ENCODE assay signal across 20 cellular contexts in genomic region chr22:28032896-28033295, GRCh38.
DNase-seq lines count a peak whose midpoint lies in the region; ATAC-seq and TF ChIP-seq lines count a peak whose summit lies in the region.
"Had no signal": no experiment of that assay in that cellular context is flagged by ENCODE, and none has a peak within 500 bp of the region (broad histone marks: within the 10 kb centered on the region; RNA-seq: fewer than 3 reads in every experiment).

No MANE protein-coding gene starts in this region.

- intact Hi-C loops in activated T-helper 1 cell treated with anti-CD3 and anti-CD28 coated beads, Interleukin-12 subunit alpha, Interleukin-12 subunit beta, Interleukin-2, Interleukin-4 antibody, amounts not matched to agents 30 ng/mL and 10 ng/mL and 1 ng/mL, durations not matched to agents 14 hours and 24 hours and 36 hours (cut with micrococcal nuclease): no loop called here

- 0 out of 2 replicates have a peak, but pooled peaks cover 3% of the 10 kb centered on the region for H3K36me3 ChIP-seq in BE2C

- ATAC-seq in left lobe of liver: no peak
- ATAC-seq: activated naive CD8-positive, alpha-beta T cell treated with anti-CD3 and anti-CD28 coated beads, Interleukin-2, amount 50 U/mL, for 24 hours; HCT116; HepG2; mucosa of descending colon; PC-3 had no signal

- no peaks in the 10 kb centered on the region for H3K9me3 ChIP-seq in BE2C
- H3K9me3 ChIP-seq: mucosa of descending colon, suprapubic skin had no signal

- H3K27me3 ChIP-seq in BE2C: no peaks in the 10 kb centered on the region
- H3K27me3 ChIP-seq: suprapubic skin had no signal

- H3K4me3 ChIP-seq in BE2C (ENCODE audit: low read depth, low read length): no peak overlapping the region
- H3K4me3 ChIP-seq: mucosa of descending colon, suprapubic skin had no signal

- H3K4me1 ChIP-seq in BE2C: peaks cover 64% of the 10 kb centered on the region

- no peaks in the 10 kb centered on the region for H3K36me3 Mint-ChIP-seq in activated T-helper 1 cell treated with anti-CD3 and anti-CD28 coated beads, Interleukin-12 subunit alpha, Interleukin-12 subunit beta, Interleukin-2, Interleukin-4 antibody, amounts not matched to agents 30 ng/mL and 10 ng/mL and 1 ng/mL, durations not matched to agents 14 hours and 24 hours and 36 hours (ENCODE audit: low read depth)
- H3K36me3 Mint-ChIP-seq: CD4-positive, CD25-positive, alpha-beta regulatory T cell had no signal

- H3K9me3 Mint-ChIP-seq in activated T-helper 1 cell treated with anti-CD3 and anti-CD28 coated beads, Interleukin-12 subunit alpha, Interleukin-12 subunit beta, Interleukin-2, Interleukin-4 antibody, amounts not matched to agents 30 ng/mL and 10 ng/mL and 1 ng/mL, durations not matched to agents 14 hours and 24 hours and 36 hours: peaks cover 3% of the 10 kb centered on the region
- H3K9me3 Mint-ChIP-seq: activated naive CD8-positive, alpha-beta T cell treated with anti-CD3 and anti-CD28 coated beads, Interleukin-2, amount 50 U/mL, for 24 hours had no signal

- no peaks in the 10 kb centered on the region for H3K4me1 Mint-ChIP-seq in activated T-helper 1 cell treated with anti-CD3 and anti-CD28 coated beads, Interleukin-12 subunit alpha, Interleukin-12 subunit beta, Interleukin-2, Interleukin-4 antibody, amounts not matched to agents 30 ng/mL and 10 ng/mL and 1 ng/mL, durations not matched to agents 14 hours and 24 hours and 36 hours (ENCODE audit: low read depth)

- no peak overlapping the region for H3K4me3 Mint-ChIP-seq in activated T-helper 1 cell treated with anti-CD3 and anti-CD28 coated beads, Interleukin-12 subunit alpha, Interleukin-12 subunit beta, Interleukin-2, Interleukin-4 antibody, amounts not matched to agents 30 ng/mL and 10 ng/mL and 1 ng/mL, durations not matched to agents 14 hours and 24 hours and 36 hours
- H3K4me3 Mint-ChIP-seq: activated naive CD8-positive, alpha-beta T cell treated with anti-CD3 and anti-CD28 coated beads, Interleukin-2, amount 50 U/mL, for 24 hours; CD4-positive, CD25-positive, alpha-beta regulatory T cell had no signal

- H3K27ac Mint-ChIP-seq in activated T-helper 1 cell treated with anti-CD3 and anti-CD28 coated beads, Interleukin-12 subunit alpha, Interleukin-12 subunit beta, Interleukin-2, Interleukin-4 antibody, amounts not matched to agents 30 ng/mL and 10 ng/mL and 1 ng/mL, durations not matched to agents 14 hours and 24 hours and 36 hours: no peak overlapping the region
- H3K27ac Mint-ChIP-seq: activated naive CD8-positive, alpha-beta T cell treated with anti-CD3 and anti-CD28 coated beads, Interleukin-2, amount 50 U/mL, for 24 hours had no signal

- TF ChIP-seq CTCF in BE2C (IDR thresholded peaks at IDR 0.05; ENCODE audit: low read depth, low read length): no peak

- no peaks in the 10 kb centered on the region for H3K27me3 Mint-ChIP-seq in activated T-helper 1 cell treated with anti-CD3 and anti-CD28 coated beads, Interleukin-12 subunit alpha, Interleukin-12 subunit beta, Interleukin-2, Interleukin-4 antibody, amounts not matched to agents 30 ng/mL and 10 ng/mL and 1 ng/mL, durations not matched to agents 14 hours and 24 hours and 36 hours (ENCODE audit: insufficient read depth)

- peak; percentile 59 for DNase-seq in BE2C
- peak; percentile 81 for DNase-seq in NCI-H1092 treated with DMSO at 0.1 percent for 48 hours (lab: John Stamatoyannopoulos, UW)
- DNase-seq in SHP77 treated with DMSO at 0.1 percent for 48 hours (lab: John Stamatoyannopoulos, UW): peak; percentile 44
- peak; percentile 14 for DNase-seq in left lobe of liver (ENCODE audit: low spot score)
- no peak for DNase-seq in C1 segment of cervical spinal cord (lab: John Stamatoyannopoulos, UW)
- no peak for DNase-seq in SKM-1 (lab: John Stamatoyannopoulos, UW; ENCODE audit: unreplicated experiment)
- no peak for DNase-seq in AG08396 (ENCODE audit: low spot score)
- no peak for DNase-seq in activated T-helper 1 cell treated with anti-CD3 and anti-CD28 coated beads, Interleukin-12 subunit alpha, Interleukin-12 subunit beta, Interleukin-2, Interleukin-4 antibody, amounts not matched to agents 30 ng/mL and 10 ng/mL and 1 ng/mL, durations not matched to agents 14 hours and 24 hours and 36 hours (ENCODE audit: low spot score)
- DNase-seq: activated CD4-positive, alpha-beta T cell treated with anti-CD3 and anti-CD28 coated beads for 48 hours; activated naive CD8-positive, alpha-beta T cell treated with anti-CD3 and anti-CD28 coated beads, Interleukin-2, amount 50 U/mL, for 24 hours; CD4-positive, CD25-positive, alpha-beta regulatory T cell; foreskin melanocyte; mucosa of descending colon; NCI-H2029; NCI-H774; PC-3; T-helper 9 cell had no signal

Comparison
In these comparisons a context has a peak if more than half of its experiments do, and no peak if none do; other contexts are left out.
1. DNase-seq: peak in BE2C (single experiment), NCI-H1092 treated with DMSO at 0.1 percent for 48 hours (single experiment), SHP77 treated with DMSO at 0.1 percent for 48 hours (single experiment) and left lobe of liver (single experiment); none in C1 segment of cervical spinal cord (0 of 14), SKM-1 (single experiment), AG08396 (single experiment) and activated T-helper 1 cell treated with anti-CD3 and anti-CD28 coated beads, Interleukin-12 subunit alpha, Interleukin-12 subunit beta, Interleukin-2, Interleukin-4 antibody, amounts not matched to agents 30 ng/mL and 10 ng/mL and 1 ng/mL, durations not matched to agents 14 hours and 24 hours and 36 hours (single experiment).